ENCODE assay signal across 18 cellular contexts in the genomic region with DNA sequence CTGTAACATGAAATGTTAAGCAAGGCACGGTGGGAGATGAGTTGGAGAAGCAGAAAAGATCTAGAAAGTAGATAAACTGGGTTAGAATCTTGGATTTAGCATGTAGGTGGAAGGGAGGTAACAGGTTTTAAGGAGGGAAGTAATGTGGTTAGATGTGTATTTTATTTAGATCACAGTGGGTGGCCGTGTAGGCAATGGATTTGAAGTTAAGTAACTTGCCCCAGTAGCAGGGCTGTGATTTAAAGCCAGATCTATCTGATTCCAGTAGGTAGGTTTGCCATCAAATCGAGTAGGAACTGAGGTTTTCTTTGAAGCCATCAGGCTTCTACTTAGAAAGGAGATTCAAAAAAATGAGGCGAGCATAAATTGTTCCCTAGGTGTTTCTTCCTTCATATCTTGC. TPM values are rescaled to one million over a fixed set of nuclear protein-coding genes. Genes with fewer than 3 reads are reported as not detected.
DNase-seq lines count a peak whose midpoint lies in the region; ATAC-seq, FAIRE-seq and TF ChIP-seq lines count a peak whose summit lies in the region.
"Had no signal": no experiment of that assay in that cellular context is flagged by ENCODE, and none has a peak within 500 bp of the region (broad histone marks: within the 10 kb centered on the region; RNA-seq: fewer than 3 reads in every experiment).

No MANE protein-coding gene starts in this region.

- H3K27ac Mint-ChIP-seq in chondrocyte (ENCODE audit: unreplicated experiment) (peak overlapping the region; percentile 24), neural progenitor cell (no peak overlapping the region)
- H3K27ac Mint-ChIP-seq: CD4-positive, alpha-beta T cell; H9 had no signal

- H3K9ac ChIP-seq in PC-3 (ENCODE audit: low read length) (peak overlapping the region; percentile 17; the same call in 1 of the 2 replicates), neural progenitor cell (no peak overlapping the region)

- H3K4me3 Mint-ChIP-seq in chondrocyte (ENCODE audit: unreplicated experiment): no peak overlapping the region
- H3K4me3 Mint-ChIP-seq in neural progenitor cell: no peak overlapping the region
- H3K4me3 Mint-ChIP-seq: CD4-positive, alpha-beta T cell; H9 had no signal

- H3K27me3 Mint-ChIP-seq in chondrocyte (ENCODE audit: low read depth) (no peaks in the 10 kb centered on the region), neural progenitor cell (ENCODE audit: insufficient read depth, low read depth) (no peaks in the 10 kb centered on the region)
- H3K27me3 Mint-ChIP-seq: CD4-positive, alpha-beta T cell had no signal

- H3K27ac ChIP-seq in PC-3 (ENCODE audit: low read length): no peak overlapping the region
- H3K27ac ChIP-seq in neural progenitor cell: no peak overlapping the region
- H3K27ac ChIP-seq: 22Rv1, A549, C4-2B had no signal

- ATAC-seq in PC-3 (no peak), GM19351 (IDR thresholded peaks at IDR 0.05; ENCODE audit: unreplicated experiment) (no peak)
- ATAC-seq: A549 had no signal

- H3K9me3 ChIP-seq in PC-3 (ENCODE audit: low read length): no peaks in the 10 kb centered on the region
- no peaks in the 10 kb centered on the region for H3K9me3 ChIP-seq in neural progenitor cell (ENCODE audit: low read depth)
- H3K9me3 ChIP-seq: A549, Caco-2 had no signal

- H3K4me1 Mint-ChIP-seq in chondrocyte (ENCODE audit: low read depth) (peaks cover 26% of the 10 kb centered on the region), neural progenitor cell (peaks cover 2% of the 10 kb centered on the region)
- H3K4me1 Mint-ChIP-seq: H9 had no signal

- H3F3A ChIP-seq in PC-3 (ENCODE audit: low read length, unreplicated experiment) (no peaks in the 10 kb centered on the region), neural progenitor cell (ENCODE audit: low read depth) (no peaks in the 10 kb centered on the region)

- TF ChIP-seq POLR2A in GM12891 (IDR thresholded peaks at IDR 0.05; ENCODE audit: low read depth, low read length): no peak

- H3K79me2 ChIP-seq in PC-3 (ENCODE audit: low read length) (no peaks in the 10 kb centered on the region), neural progenitor cell (ENCODE audit: low read depth) (no peaks in the 10 kb centered on the region)

- H3K9me3 Mint-ChIP-seq in chondrocyte (ENCODE audit: low read depth) (peaks cover 11% of the 10 kb centered on the region), neural progenitor cell (no peaks in the 10 kb centered on the region)
- H3K9me3 Mint-ChIP-seq: CD4-positive, alpha-beta T cell; H9 had no signal

- no peaks in the 10 kb centered on the region for H3K9me2 ChIP-seq in PC-3 (replicated peaks; ENCODE audit: low read length)

- no peak for DNase-seq in GM12891 (ENCODE audit: insufficient read length, low spot score)
- DNase-seq in PC-3: no peak
- no peak for DNase-seq in chondrocyte (ENCODE audit: low spot score)
- peak; percentile 67 for DNase-seq in putamen (ENCODE audit: low spot score)
- no peak for DNase-seq in foreskin melanocyte
- DNase-seq in neural progenitor cell (ENCODE audit: low spot score): no peak
- DNase-seq: AML-193; Caco-2; CD4-positive, alpha-beta T cell; H9 had no signal

- H4K20me1 ChIP-seq in PC-3 (ENCODE audit: low read length) (no peaks in the 10 kb centered on the region), neural progenitor cell (ENCODE audit: low read depth) (no peaks in the 10 kb centered on the region)

- peak; percentile 50 for FAIRE-seq in GM12891 (lab: Jason Lieb, UNC)
- FAIRE-seq: A549, D721Med, GM12892, GM18507, H1 had no signal

- peaks cover 15% of the 10 kb centered on the region; the same call in 1 of the 2 replicates for H3K4me1 ChIP-seq in PC-3 (ENCODE audit: insufficient read depth, low read length)
- H3K4me1 ChIP-seq in neural progenitor cell: no peaks in the 10 kb centered on the region
- H3K4me1 ChIP-seq: A549, Caco-2 had no signal

- POLR2A ChIA-PET in PC-3 (lab: Charles Lee; ENCODE audit: unreplicated experiment): no interaction called here

- intact Hi-C loops in PC-3 (cut with micrococcal nuclease): no loop called here

- CTCF ChIA-PET in PC-3 (lab: Charles Lee): no interaction called here

- H2AFZ ChIP-seq in PC-3 (ENCODE audit: low read length) (no peak overlapping the region), neural progenitor cell (replicated peaks) (no peak overlapping the region)

- H3K27me3 ChIP-seq in PC-3 (ENCODE audit: low read length) (no peaks in the 10 kb centered on the region), neural progenitor cell (no peaks in the 10 kb centered on the region)

- H3K36me3 Mint-ChIP-seq in chondrocyte (ENCODE audit: low read depth): peaks cover 7% of the 10 kb centered on the region
- peaks cover 3% of the 10 kb centered on the region for H3K36me3 Mint-ChIP-seq in neural progenitor cell

- no peak overlapping the region for H3K4me2 ChIP-seq in PC-3 (ENCODE audit: low read length)
- no peak overlapping the region for H3K4me2 ChIP-seq in neural progenitor cell
- H3K4me2 ChIP-seq: A549 had no signal

- no peak for TF ChIP-seq CTCF in PC-3 (conservative IDR thresholded peaks at IDR 0.05; ENCODE audit: low read depth, low read length)
- TF ChIP-seq CTCF in chondrocyte (IDR thresholded peaks at IDR 0.05): no peak
- TF ChIP-seq CTCF in neural progenitor cell (IDR thresholded peaks at IDR 0.05): no peak

- no TSS peak for BruUV-seq in PC-3 (replicated peaks; lab: Mats Ljungman, UMichigan)

- H3K36me3 ChIP-seq in PC-3 (ENCODE audit: low read depth, low read length) (no peaks in the 10 kb centered on the region), neural progenitor cell (peaks cover 6% of the 10 kb centered on the region)

- H3K4me3 ChIP-seq in PC-3 (ENCODE audit: low read length): no peak overlapping the region
- no peak overlapping the region for H3K4me3 ChIP-seq in neural progenitor cell
- H3K4me3 ChIP-seq: A549 had no signal

TF ChIP-seq in GM12891, 5 proteins besides CTCF, POLR2A, EP300 and RAD21:
- no peak for TF ChIP-seq POU2F2 (IDR thresholded peaks at IDR 0.05; ENCODE audit: low read depth, low read length)
- no peak for TF ChIP-seq PAX5 (IDR thresholded peaks at IDR 0.05; ENCODE audit: insufficient read depth, low read length, severe bottlenecking)
- no peak for TF ChIP-seq SPI1 (IDR thresholded peaks at IDR 0.05; ENCODE audit: low read depth, low read length)
- TF ChIP-seq POLR2AphosphoS5 (IDR thresholded peaks at IDR 0.05; ENCODE audit: low read depth, low read length): no peak
- no peak for TF ChIP-seq TAF1 (IDR thresholded peaks at IDR 0.05; ENCODE audit: low read depth, low read length)
TF ChIP-seq in GM12891: peak in this region for 0.

RNA-seq across cellular contexts. Expression of a gene that starts 50.6 kb away (rescaled TPM):
- 1.3 TPM for polyA plus RNA-seq in GM12891 (2012; ENCODE audit: low read depth, missing spikeins)
- total RNA-seq in PC-3 (2014; rRNA removed): 1.1 and 1.8 TPM in 2 replicates
- total RNA-seq in chondrocyte: 6.0 to 12.3 TPM (median 12.1 TPM) in 3 replicates
- 1.4 and 2.6 TPM in 2 replicates for total RNA-seq in neural progenitor cell (ENCODE audit: low replicate concordance)
